Comparison of ENCODE assay signal across 26 cellular contexts in the genomic region with DNA sequence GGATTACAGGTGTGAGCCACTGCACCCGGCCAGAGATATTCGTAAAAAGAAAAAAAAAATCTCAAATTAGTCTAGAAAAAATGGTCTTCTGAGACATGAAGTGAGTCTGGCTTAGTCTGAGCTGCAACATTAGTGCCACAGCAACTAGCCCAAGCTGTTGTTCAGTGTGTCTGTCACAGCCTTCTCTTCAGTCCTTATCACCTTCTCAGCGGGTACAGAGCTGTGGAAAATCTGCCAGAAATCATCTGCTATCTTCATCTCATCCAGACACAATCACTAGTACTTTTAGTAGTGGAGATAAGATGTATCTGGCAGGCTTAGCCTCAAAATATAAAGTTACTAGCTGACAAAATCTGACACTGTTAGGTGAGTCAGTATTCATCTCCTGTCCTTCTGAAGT.
DNase-seq lines count a peak whose midpoint lies in the region; ATAC-seq and TF ChIP-seq lines count a peak whose summit lies in the region.
"Had no signal": no experiment of that assay in that cellular context is flagged by ENCODE, and none has a peak within 500 bp of the region (broad histone marks: within the 10 kb centered on the region; RNA-seq: fewer than 3 reads in every experiment).

No MANE protein-coding gene starts in this region.

- H3K27me3 ChIP-seq in HUES48 (ENCODE audit: control insufficient read depth, insufficient read depth, low read length) = no peaks in the 10 kb centered on the region
- H3K27me3 ChIP-seq in CD4-positive, alpha-beta memory T cell (ENCODE audit: insufficient read depth, low read length) = no peaks in the 10 kb centered on the region
- H3K27me3 ChIP-seq: Peyer's patch, SJCRH30 had no signal

- CTCF ChIA-PET in WTC11 (lab: Charles Lee) = interaction anchor here (0.6 to 1.5 kb wide), 2 partner anchors 50 to 61 kb away, joined by 3 to 5 read pairs; no protein-coding TSS in a partner anchor
- CTCF ChIA-PET in CD4-positive, alpha-beta memory T cell (lab: Charles Lee; ENCODE audit: partially characterized antibody) = no interaction called here

- H3K9me3 ChIP-seq in HUES48 (ENCODE audit: control insufficient read depth, insufficient read depth, low read length) = no peaks in the 10 kb centered on the region
- H3K9me3 ChIP-seq in CD4-positive, alpha-beta memory T cell (ENCODE audit: control insufficient read depth in 1 of 2, low read length in 2 of 2) = no peaks in the 10 kb centered on the region
- H3K9me3 ChIP-seq: Peyer's patch, SJCRH30 had no signal

- DNase-seq in NCI-H1092 treated with DMSO at 0.1 percent for 48 hours (lab: John Stamatoyannopoulos, UW) (peak; percentile 10), NCI-H1092 (lab: John Stamatoyannopoulos, UW) (no peak), WTC11 (ENCODE audit: low spot score) (no peak), nephron progenitor cell (no peak), posterior vena cava (ENCODE audit: low spot score) (no peak), LoVo (ENCODE audit: low spot score) (no peak)
- no peak for DNase-seq in CD4-positive, alpha-beta memory T cell
- DNase-seq: C1 segment of cervical spinal cord; Calu3; CD8-positive, alpha-beta memory T cell; DMS153; GOT3; Kasumi-1; MM.1S; NCI-H1048; NCI-H1436 treated with DMSO at 0.1 percent for 48 hours; NCI-H2081; NCI-H2171; NCI-H345; NCI-H524; NCI-H774; Peyer's patch; SJCRH30 had no signal

- no peaks in the 10 kb centered on the region for H3K27me3 Mint-ChIP-seq in WTC11 (ENCODE audit: low read depth)
- H3K27me3 Mint-ChIP-seq in nephron progenitor cell (ENCODE audit: low read depth, poor library complexity) = no peaks in the 10 kb centered on the region
- H3K27me3 Mint-ChIP-seq in CD4-positive, alpha-beta memory T cell = no peaks in the 10 kb centered on the region
- H3K27me3 Mint-ChIP-seq: CD8-positive, alpha-beta memory T cell had no signal

- no peak overlapping the region for H3K4me3 ChIP-seq in HUES48 (ENCODE audit: low read depth, low read length)
- no peak overlapping the region for H3K4me3 ChIP-seq in CD4-positive, alpha-beta memory T cell (ENCODE audit: low read length in 2 of 2)
- H3K4me3 ChIP-seq: Peyer's patch, SJCRH30 had no signal

- H3K4me1 Mint-ChIP-seq in WTC11 (peaks cover 68% of the 10 kb centered on the region), nephron progenitor cell (peaks cover 46% of the 10 kb centered on the region)
- no peaks in the 10 kb centered on the region for H3K4me1 Mint-ChIP-seq in CD4-positive, alpha-beta memory T cell
- H3K4me1 Mint-ChIP-seq: CD8-positive, alpha-beta memory T cell had no signal

- intact Hi-C loops in posterior vena cava (cut with DNase I) = no loop called here
- intact Hi-C loops in CD4-positive, alpha-beta memory T cell (cut with micrococcal nuclease) = no loop called here

- peaks cover 19% of the 10 kb centered on the region for H3K36me3 Mint-ChIP-seq in WTC11
- peaks cover 62% of the 10 kb centered on the region for H3K36me3 Mint-ChIP-seq in nephron progenitor cell (ENCODE audit: low read depth)
- peaks cover 27 to 43% of the 10 kb centered on the region in 2 donors for H3K36me3 Mint-ChIP-seq in CD4-positive, alpha-beta memory T cell

- peak overlapping the region; percentile 57 for H3K27ac Mint-ChIP-seq in WTC11
- H3K27ac Mint-ChIP-seq in nephron progenitor cell = peak overlapping the region; percentile 17
- H3K27ac Mint-ChIP-seq in CD4-positive, alpha-beta memory T cell = no peak overlapping the region
- H3K27ac Mint-ChIP-seq: CD8-positive, alpha-beta memory T cell had no signal

- H3K9ac ChIP-seq in HUES48 (ENCODE audit: low read depth, low read length) = no peak overlapping the region

- POLR2A ChIA-PET in WTC11 (lab: Charles Lee) = no interaction called here
- POLR2A ChIA-PET in CD4-positive, alpha-beta memory T cell (lab: Charles Lee; ENCODE audit: partially characterized antibody) = no interaction called here

- ATAC-seq in WTC11 = no peak
- ATAC-seq: HCT116 had no signal

- H3K4me3 Mint-ChIP-seq in WTC11 (no peak overlapping the region), nephron progenitor cell (no peak overlapping the region)
- no peak overlapping the region for H3K4me3 Mint-ChIP-seq in CD4-positive, alpha-beta memory T cell
- H3K4me3 Mint-ChIP-seq: CD8-positive, alpha-beta memory T cell had no signal

- H3K27ac ChIP-seq in HUES48 (ENCODE audit: low read depth, low read length) = peak overlapping the region; percentile 15
- no peak overlapping the region for H3K27ac ChIP-seq in CD4-positive, alpha-beta memory T cell (ENCODE audit: low read depth, low read length)
- H3K27ac ChIP-seq: 22Rv1, Peyer's patch, SJCRH30 had no signal

- TF ChIP-seq CTCF in WTC11 (IDR thresholded peaks at IDR 0.05) (no peak), nephron progenitor cell (IDR thresholded peaks at IDR 0.05) (no peak)

- H3K9me3 Mint-ChIP-seq in WTC11 (no peaks in the 10 kb centered on the region), nephron progenitor cell (peaks cover 3% of the 10 kb centered on the region)
- no peaks in the 10 kb centered on the region for H3K9me3 Mint-ChIP-seq in CD4-positive, alpha-beta memory T cell
- H3K9me3 Mint-ChIP-seq: CD8-positive, alpha-beta memory T cell had no signal

- H3K36me3 ChIP-seq in HUES48 (ENCODE audit: control insufficient read depth, insufficient read depth, low read length) = peaks cover 19% of the 10 kb centered on the region
- peaks cover 15% of the 10 kb centered on the region for H3K36me3 ChIP-seq in CD4-positive, alpha-beta memory T cell (ENCODE audit: insufficient read depth, low read length)

- peaks cover 54% of the 10 kb centered on the region for H3K4me1 ChIP-seq in HUES48 (ENCODE audit: control insufficient read depth, insufficient read depth, low read length)
- H3K4me1 ChIP-seq in CD4-positive, alpha-beta memory T cell (ENCODE audit: insufficient read depth, low read length) = no peaks in the 10 kb centered on the region
- H3K4me1 ChIP-seq: Peyer's patch had no signal

TF ChIP-seq in WTC11, 78 proteins besides CTCF, POLR2A, EP300 and RAD21 (continues in another document):
- TF ChIP-seq FOXJ3 (CRISPR knock-in tag; IDR thresholded peaks at IDR 0.05; ENCODE audit: borderline replicate concordance) (no peak), EMX1 (CRISPR knock-in tag; IDR thresholded peaks at IDR 0.05) (no peak), CREM (CRISPR knock-in tag; IDR thresholded peaks at IDR 0.05) (no peak), TCF7 (CRISPR knock-in tag; IDR thresholded peaks at IDR 0.05; ENCODE audit: low read depth) (no peak), ZBTB21 (CRISPR knock-in tag; IDR thresholded peaks at IDR 0.05; ENCODE audit: borderline replicate concordance) (no peak), MLX (CRISPR knock-in tag; IDR thresholded peaks at IDR 0.05) (no peak), IRF2 (CRISPR knock-in tag; IDR thresholded peaks at IDR 0.05; ENCODE audit: borderline replicate concordance, low read depth) (no peak), ZNF232 (CRISPR knock-in tag; IDR thresholded peaks at IDR 0.05) (no peak)
- TF ChIP-seq, protein P1, sequence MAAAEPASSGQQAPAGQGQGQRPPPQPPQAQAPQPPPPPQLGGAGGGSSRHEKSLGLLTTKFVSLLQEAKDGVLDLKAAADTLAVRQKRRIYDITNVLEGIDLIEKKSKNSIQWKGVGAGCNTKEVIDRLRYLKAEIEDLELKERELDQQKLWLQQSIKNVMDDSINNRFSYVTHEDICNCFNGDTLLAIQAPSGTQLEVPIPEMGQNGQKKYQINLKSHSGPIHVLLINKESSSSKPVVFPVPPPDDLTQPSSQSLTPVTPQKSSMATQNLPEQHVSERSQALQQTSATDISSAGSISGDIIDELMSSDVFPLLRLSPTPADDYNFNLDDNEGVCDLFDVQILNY (CRISPR knock-in tag; IDR thresholded peaks at IDR 0.05) = no peak
- TF ChIP-seq, protein P2, sequence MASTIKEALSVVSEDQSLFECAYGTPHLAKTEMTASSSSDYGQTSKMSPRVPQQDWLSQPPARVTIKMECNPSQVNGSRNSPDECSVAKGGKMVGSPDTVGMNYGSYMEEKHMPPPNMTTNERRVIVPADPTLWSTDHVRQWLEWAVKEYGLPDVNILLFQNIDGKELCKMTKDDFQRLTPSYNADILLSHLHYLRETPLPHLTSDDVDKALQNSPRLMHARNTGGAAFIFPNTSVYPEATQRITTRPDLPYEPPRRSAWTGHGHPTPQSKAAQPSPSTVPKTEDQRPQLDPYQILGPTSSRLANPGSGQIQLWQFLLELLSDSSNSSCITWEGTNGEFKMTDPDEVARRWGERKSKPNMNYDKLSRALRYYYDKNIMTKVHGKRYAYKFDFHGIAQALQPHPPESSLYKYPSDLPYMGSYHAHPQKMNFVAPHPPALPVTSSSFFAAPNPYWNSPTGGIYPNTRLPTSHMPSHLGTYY (CRISPR knock-in tag; IDR thresholded peaks at IDR 0.05) = no peak
- TF ChIP-seq, protein P3, sequence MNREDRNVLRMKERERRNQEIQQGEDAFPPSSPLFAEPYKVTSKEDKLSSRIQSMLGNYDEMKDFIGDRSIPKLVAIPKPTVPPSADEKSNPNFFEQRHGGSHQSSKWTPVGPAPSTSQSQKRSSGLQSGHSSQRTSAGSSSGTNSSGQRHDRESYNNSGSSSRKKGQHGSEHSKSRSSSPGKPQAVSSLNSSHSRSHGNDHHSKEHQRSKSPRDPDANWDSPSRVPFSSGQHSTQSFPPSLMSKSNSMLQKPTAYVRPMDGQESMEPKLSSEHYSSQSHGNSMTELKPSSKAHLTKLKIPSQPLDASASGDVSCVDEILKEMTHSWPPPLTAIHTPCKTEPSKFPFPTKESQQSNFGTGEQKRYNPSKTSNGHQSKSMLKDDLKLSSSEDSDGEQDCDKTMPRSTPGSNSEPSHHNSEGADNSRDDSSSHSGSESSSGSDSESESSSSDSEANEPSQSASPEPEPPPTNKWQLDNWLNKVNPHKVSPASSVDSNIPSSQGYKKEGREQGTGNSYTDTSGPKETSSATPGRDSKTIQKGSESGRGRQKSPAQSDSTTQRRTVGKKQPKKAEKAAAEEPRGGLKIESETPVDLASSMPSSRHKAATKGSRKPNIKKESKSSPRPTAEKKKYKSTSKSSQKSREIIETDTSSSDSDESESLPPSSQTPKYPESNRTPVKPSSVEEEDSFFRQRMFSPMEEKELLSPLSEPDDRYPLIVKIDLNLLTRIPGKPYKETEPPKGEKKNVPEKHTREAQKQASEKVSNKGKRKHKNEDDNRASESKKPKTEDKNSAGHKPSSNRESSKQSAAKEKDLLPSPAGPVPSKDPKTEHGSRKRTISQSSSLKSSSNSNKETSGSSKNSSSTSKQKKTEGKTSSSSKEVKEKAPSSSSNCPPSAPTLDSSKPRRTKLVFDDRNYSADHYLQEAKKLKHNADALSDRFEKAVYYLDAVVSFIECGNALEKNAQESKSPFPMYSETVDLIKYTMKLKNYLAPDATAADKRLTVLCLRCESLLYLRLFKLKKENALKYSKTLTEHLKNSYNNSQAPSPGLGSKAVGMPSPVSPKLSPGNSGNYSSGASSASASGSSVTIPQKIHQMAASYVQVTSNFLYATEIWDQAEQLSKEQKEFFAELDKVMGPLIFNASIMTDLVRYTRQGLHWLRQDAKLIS (CRISPR knock-in tag; IDR thresholded peaks at IDR 0.05; ENCODE audit: borderline replicate concordance) = no peak

Comparison
In these comparisons a context has a peak if more than half of its experiments do, and no peak if none do; other contexts are left out.
1. H3K27ac Mint-ChIP-seq: peak in WTC11 (single experiment) and nephron progenitor cell (single experiment); none in CD4-positive, alpha-beta memory T cell (0 of 7).